Comparison of ENCODE assay signal across 8 cellular contexts in genomic region chr3:98522538-98523281, GRCh38. TPM values are rescaled to one million over a fixed set of nuclear protein-coding genes. Genes with fewer than 3 reads are reported as not detected.
A peak's percentile ranks its signal among the peaks of the same experiment; 100 is the strongest.
DNase-seq lines count a peak whose midpoint lies in the region; ATAC-seq, FAIRE-seq and TF ChIP-seq lines count a peak whose summit lies in the region.

Gene CLDND1, minus strand, starts transcription at chr3:98522902. Its CDS starts 1,478 bp downstream, at chr3:98521424.

- no peak within 1 kb of the TSS for H2BK120ac ChIP-seq in H1 (replicated peaks; ENCODE audit: low read depth, low read length)

- TF ChIP-seq EP300 in H1 (IDR thresholded peaks at IDR 0.05; ENCODE audit: borderline replicate concordance in 1 of 2, low read depth in 2 of 2, low read length in 2 of 2): no peak

- no peak within 1 kb of the TSS for H4K91ac ChIP-seq in H1 (replicated peaks; ENCODE audit: insufficient read length, low read length)

- peaks cover 3% of the 10 kb centered on the region for H3K79me1 ChIP-seq in H1 (ENCODE audit: low read depth, low read length)

- peak within 1 kb of the TSS; percentile 85 for H3K18ac ChIP-seq in H1 (ENCODE audit: extremely low read depth, low read length)

- no peak within 1 kb of the TSS for H2BK15ac ChIP-seq in H1 (ENCODE audit: low read length)

- ATAC-seq in GM21367 (IDR thresholded peaks at IDR 0.05; ENCODE audit: unreplicated experiment) (peak; percentile 86), memory B cell (ENCODE audit: low read depth) (peak; percentile 95)

- H3K56ac ChIP-seq in H1 (replicated peaks; ENCODE audit: insufficient read length, low read depth, low read length): no peak within 1 kb of the TSS

- peaks cover 34% of the 10 kb centered on the region for H3K4me1 Mint-ChIP-seq in memory B cell

- H3K23me2 ChIP-seq in H1 (ENCODE audit: low read depth, low read length): peaks cover 5% of the 10 kb centered on the region

- no peak; a peak in 1 of 4 replicates for TF ChIP-seq CTCF in H1 (IDR thresholded peaks at IDR 0.05; ENCODE audit: control extremely low read depth in 1 of 3, insufficient read depth in 1 of 3, low read depth in 1 of 3, low read length in 3 of 3)

- no peak within 1 kb of the TSS for H2BK12ac ChIP-seq in H1 (ENCODE audit: low read depth, low read length)

- peak; percentile 96 for FAIRE-seq in HTR-8/SVneo (lab: Jason Lieb, UNC)
- FAIRE-seq in H1 (lab: Jason Lieb, UNC): peak; percentile 69

- H4K20me1 ChIP-seq in H1 (replicated peaks in 1 of 2; ENCODE audit: control insufficient read depth in 1 of 2, insufficient read depth in 2 of 2, low read length in 2 of 2): no peaks in the 10 kb centered on the region

- WGBS in H1 (ENCODE audit: extremely low coverage in 1 of 2, insufficient coverage in 1 of 2, insufficient read length in 1 of 2, insufficient replicate concordance in 2 of 2, low coverage in 1 of 2, low lambda C conversion rate in 2 of 2, missing lambda C conversion rate in 1 of 2), 2 experiments: 3% methylated on average over 28 of the region's 63 CpGs; no CpG with 5 or more reads in 1 of the 2 experiments

- H3K9me3 Mint-ChIP-seq in memory B cell: no peaks in the 10 kb centered on the region

- peak within 1 kb of the TSS; percentile 98 for H2AFZ ChIP-seq in H1 (ENCODE audit: low read length)

- CTCF ChIA-PET in H1 (lab: Charles Lee; ENCODE audit: partially characterized antibody): interaction anchor here (1.0 to 1.4 kb wide), 2 partner anchors 75 to 80 kb away, joined by 3 to 4 read pairs; no protein-coding TSS in a partner anchor

- H2BK5ac ChIP-seq in H1 (ENCODE audit: low read depth, low read length): peak within 1 kb of the TSS; percentile 54; the same call in 1 of the 2 replicates

- H3K9me3 ChIP-seq in H1 (ENCODE audit: insufficient read depth in 2 of 2, low read depth in 1 of 2, low read length in 1 of 2): no peaks in the 10 kb centered on the region

- peak within 1 kb of the TSS; percentile 88 for H3K27ac ChIP-seq in H1 (ENCODE audit: low read depth, low read length)

- H3K27me3 Mint-ChIP-seq in memory B cell: no peaks in the 10 kb centered on the region

- peak within 1 kb of the TSS; percentile 75 to 89 (median 81) for H3K9ac ChIP-seq in H1 (replicated peaks in 1 of 4; ENCODE audit: extremely low read depth in 1 of 4, low read depth in 3 of 4, low read length in 3 of 4)

- H3K36me3 Mint-ChIP-seq in memory B cell: peaks cover 14% of the 10 kb centered on the region

- peak; percentile 97 for DNase-seq in COLO829 (ENCODE audit: low spot score)
- DNase-seq in HTR-8/SVneo (ENCODE audit: insufficient read length, low spot score): peak; percentile 92
- peak; percentile 92 for DNase-seq in NOMO-1 treated with dmso at 0.1 percent for 144 hours (lab: John Stamatoyannopoulos, UW; ENCODE audit: unreplicated experiment)
- DNase-seq in activated CD8-positive, alpha-beta memory T cell treated with anti-CD3 and anti-CD28 coated beads for 48 hours (ENCODE audit: low read depth in 2 of 3, low spot score in 2 of 3): peak; percentile 74 to 90 (median 86)
- DNase-seq in H1 (ENCODE audit: low read depth in 1 of 2, low spot score in 2 of 2): peak; percentile 90 to 91
- peak; percentile 85 to 94 for DNase-seq in memory B cell (ENCODE audit: low spot score in 2 of 2)
- DNase-seq in stimulated activated CD8-positive, alpha-beta memory T cell treated with anti-CD3 and anti-CD28 coated beads, Interleukin-12 subunit alpha, Interleukin-12 subunit beta, amount 100 ng/mL, for 24 hours (ENCODE audit: extremely low read depth): peak; percentile 82

- peak within 1 kb of the TSS; percentile 97 for H3K27ac Mint-ChIP-seq in memory B cell

- peaks cover 0 to 3% (median 1%) of the 10 kb centered on the region in 4 experiments; a peak in 2 of 7 replicates for H3K4me1 ChIP-seq in H1 (replicated peaks in 1 of 4; ENCODE audit: control insufficient read depth in 3 of 4, insufficient read depth in 4 of 4, low read length in 3 of 4)

- peaks cover 8 to 40% of the 10 kb centered on the region in 2 experiments; a peak in 3 of 4 replicates for H3K79me2 ChIP-seq in H1 (ENCODE audit: control insufficient read depth in 1 of 2, insufficient read depth in 2 of 2, low read length in 2 of 2)

- POLR2A ChIA-PET in H1 (lab: Charles Lee; ENCODE audit: partially characterized antibody): interaction anchor here (1.2 to 1.8 kb wide), 2 partner anchors 11 to 70 kb away, joined by 5 read pairs; partner anchors contain the start of gene CPOX

- H2AK5ac ChIP-seq in H1 (ENCODE audit: low read depth, low read length): no peak within 1 kb of the TSS

- no peaks in the 10 kb centered on the region for H3K27me3 ChIP-seq in H1 (replicated peaks in 1 of 4; ENCODE audit: control insufficient read depth in 3 of 4, extremely low read depth in 1 of 4, insufficient read depth in 3 of 4, low read length in 3 of 4)

- H3K4ac ChIP-seq in H1 (replicated peaks; ENCODE audit: insufficient read length, low read depth, low read length): no peak within 1 kb of the TSS

- H2BK20ac ChIP-seq in H1 (ENCODE audit: low read length): no peak within 1 kb of the TSS

- TF ChIP-seq RAD21 in H1 (IDR thresholded peaks at IDR 0.05 in 1 of 2, conservative IDR thresholded peaks at IDR 0.05 in 1 of 2; ENCODE audit: low read depth in 2 of 2, low read length in 2 of 2): no peak

- no peak within 1 kb of the TSS for H3K14ac ChIP-seq in H1 (ENCODE audit: insufficient read length)

- H3K4me3 ChIP-seq in H1 (ENCODE audit: extremely low read depth in 1 of 4, insufficient read depth in 2 of 4, low read depth in 3 of 4, low read length in 4 of 4): peak within 1 kb of the TSS; percentile 73 to 98 (median 88)

- H3K36me3 ChIP-seq in H1 (ENCODE audit: control insufficient read depth in 2 of 4, insufficient read depth in 4 of 4, low read length in 3 of 4): peaks cover 3 to 29% (median 6%) of the 10 kb centered on the region in 4 experiments; a peak in 5 of 8 replicates

- H4K8ac ChIP-seq in H1 (ENCODE audit: extremely low read depth, insufficient read depth, low read length): peak within 1 kb of the TSS; percentile 77; the same call in 1 of the 2 replicates

- peak within 1 kb of the TSS; percentile 91 for H3K4me3 Mint-ChIP-seq in memory B cell

- peak; percentile 75 to 91 for TF ChIP-seq POLR2A in H1 (IDR thresholded peaks at IDR 0.05; ENCODE audit: control extremely low read depth in 1 of 2, low read depth in 2 of 2, low read length in 2 of 2)

- no peak within 1 kb of the TSS for H3K23ac ChIP-seq in H1 (ENCODE audit: insufficient read length)

- H3K4me2 ChIP-seq in H1 (ENCODE audit: insufficient read depth in 1 of 2, low read depth in 2 of 2, low read length in 2 of 2): peak within 1 kb of the TSS; percentile 76 to 81

- H4K5ac ChIP-seq in H1 (ENCODE audit: insufficient read length, low read depth, low read length): no peak within 1 kb of the TSS

TF ChIP-seq in H1, 55 proteins besides CTCF, POLR2A, EP300 and RAD21 (continues in another document):
- no peak for TF ChIP-seq NANOG (IDR thresholded peaks at IDR 0.05; ENCODE audit: insufficient read depth, low read depth, low read length, poor library complexity, severe bottlenecking)
- 0 out of 4 replicates have a peak, but pooled peaks of 1 of the 2 experiments have one; percentile 53 for TF ChIP-seq HDAC2 (IDR thresholded peaks at IDR 0.05; ENCODE audit: borderline replicate concordance in 1 of 2, low read depth in 2 of 2, low read length in 2 of 2)
- peak; percentile 81 for TF ChIP-seq TAF1 (IDR thresholded peaks at IDR 0.05; ENCODE audit: low read depth, low read length)
- TF ChIP-seq CHD2 (IDR thresholded peaks at IDR 0.05; ENCODE audit: low read length): no peak
- TF ChIP-seq TEAD4 (IDR thresholded peaks at IDR 0.05; ENCODE audit: low read depth, low read length): peak; percentile 90
- peak; percentile 55 for TF ChIP-seq YY1 (IDR thresholded peaks at IDR 0.05; ENCODE audit: low read depth, low read length)
- TF ChIP-seq BACH1 (IDR thresholded peaks at IDR 0.05; ENCODE audit: low read length): no peak
- TF ChIP-seq ATF3 (IDR thresholded peaks at IDR 0.05; ENCODE audit: insufficient read depth, low read depth, low read length): peak; percentile 9; the same call in 1 of the 2 replicates
- TF ChIP-seq EGR1 (IDR thresholded peaks at IDR 0.05; ENCODE audit: borderline replicate concordance, low read depth, low read length): peak; percentile 74
- peak; percentile 98 for TF ChIP-seq POLR2AphosphoS5 (IDR thresholded peaks at IDR 0.05; ENCODE audit: low read depth, low read length)
- TF ChIP-seq SIX5 (IDR thresholded peaks at IDR 0.05; ENCODE audit: low read depth, low read length): peak; percentile 91
- TF ChIP-seq RXRA (IDR thresholded peaks at IDR 0.05; ENCODE audit: insufficient read depth, low read depth, low read length): 0 out of 2 replicates have a peak, but pooled peaks have one; percentile 41
- 0 out of 2 replicates have a peak, but pooled peaks have one; percentile 17 for TF ChIP-seq SP1 (IDR thresholded peaks at IDR 0.05; ENCODE audit: low read depth, low read length)
- peak; percentile 87 for TF ChIP-seq PHF8 (conservative IDR thresholded peaks at IDR 0.05; ENCODE audit: low read depth, low read length)
- TF ChIP-seq ASH2L (IDR thresholded peaks at IDR 0.05; ENCODE audit: low read length): peak; percentile 74
- peak; percentile 73 for TF ChIP-seq TBP (IDR thresholded peaks at IDR 0.05; ENCODE audit: low read depth, low read length)
- TF ChIP-seq SIN3A (conservative IDR thresholded peaks at IDR 0.05 in 1 of 2, IDR thresholded peaks at IDR 0.05 in 1 of 2; ENCODE audit: low read depth in 1 of 2, low read length in 2 of 2): 0 out of 4 replicates have a peak, but pooled peaks have one; percentile 32 to 61
- peak; percentile 70 for TF ChIP-seq CREB1 (IDR thresholded peaks at IDR 0.05)
- peak; percentile 81 for TF ChIP-seq KDM4A (IDR thresholded peaks at IDR 0.05; ENCODE audit: low read depth, low read length, severe bottlenecking)
- TF ChIP-seq SAP30 (IDR thresholded peaks at IDR 0.05; ENCODE audit: insufficient read depth, insufficient replicate concordance, low read length): no peak
- TF ChIP-seq TAF7 (optimal IDR thresholded peaks at IDR 0.05; ENCODE audit: borderline replicate concordance, low read depth, low read length): peak; percentile 51

RNA-seq across cellular contexts. Expression of gene CLDND1, which starts in this region (rescaled TPM):
- total RNA-seq in H1 (2021; fragmentation: NEBNext Ultra II Directional; extraction: Animal tissue kit (Norgen Biotek cat#: 25700)): 68.2 and 69.1 TPM in 2 replicates
- polyA plus RNA-seq in H1 (2011; rRNA removed): 104 and 152 TPM in 2 replicates
- polyA plus RNA-seq in H1 (2011; cell fraction: cytosol; rRNA removed): 111 TPM
- 57.0 TPM for polyA plus RNA-seq in H1 (2011; cell fraction: nucleus; rRNA removed)
- polyA plus RNA-seq in H1 (2012, experiment 1 of 2): 52.2 to 78.4 TPM (median 68.5 TPM) in 4 replicates
- polyA plus RNA-seq in H1 (2012, experiment 2 of 2): 5.4 TPM
- 99.0 TPM for polyA plus RNA-seq in H1 (2013, experiment 1 of 2)
- polyA plus RNA-seq in H1 (2013, experiment 2 of 2): 116 TPM
- 110 and 134 TPM in 2 replicates for polyA minus RNA-seq in H1 (2011; rRNA and poly(A)+ RNA removed)
- 72.0 TPM for polyA minus RNA-seq in H1 (2011; cell fraction: cytosol; rRNA and poly(A)+ RNA removed)
- polyA minus RNA-seq in H1 (2011; cell fraction: nucleus; rRNA and poly(A)+ RNA removed): 64.4 TPM

Comparison
In these comparisons a context has a peak if more than half of its experiments do, and no peak if none do; other contexts are left out.
1. Peak in every context shown above with its lines: DNase-seq, ATAC-seq, H3K4me3 ChIP-seq and H3K27ac ChIP-seq.